Comparison of ENCODE assay signal across 12 cellular contexts in genomic region chr9:120393386-120394057, GRCh38.
DNase-seq lines count a peak whose midpoint lies in the region; ATAC-seq and TF ChIP-seq lines count a peak whose summit lies in the region.
"Had no signal": no experiment of that assay in that cellular context is flagged by ENCODE, and none has a peak within 500 bp of the region (broad histone marks: within the 10 kb centered on the region; RNA-seq: fewer than 3 reads in every experiment).

No MANE protein-coding gene starts in this region.

- no peaks in the 10 kb centered on the region for H3K9me3 Mint-ChIP-seq in activated CD4-positive, alpha-beta T cell treated with anti-CD3 and anti-CD28 coated beads, Interleukin-2, amount 10 ng/mL, durations not matched to agents 24 days and 14 days

- 87 to 88% methylated on average over 7 of the region's 7 CpGs for WGBS in heart right ventricle, 2 donors

- peaks cover 30% of the 10 kb centered on the region for H3K4me1 Mint-ChIP-seq in activated CD4-positive, alpha-beta T cell treated with anti-CD3 and anti-CD28 coated beads, Interleukin-2, amount 10 ng/mL, durations not matched to agents 24 days and 14 days

- peaks cover 60% of the 10 kb centered on the region for H3K36me3 Mint-ChIP-seq in activated CD4-positive, alpha-beta T cell treated with anti-CD3 and anti-CD28 coated beads, Interleukin-2, amount 10 ng/mL, durations not matched to agents 24 days and 14 days (ENCODE audit: low read depth)

- ATAC-seq in stimulated activated naive CD8-positive, alpha-beta T cell treated with anti-CD3 and anti-CD28 coated beads, Interleukin-15, Interleukin-2, amounts not matched to agents 100 U/mL and 50 U/mL, for 24 hours = peak; percentile 69
- ATAC-seq in heart right ventricle = no peak
- ATAC-seq in HG02759 (IDR thresholded peaks at IDR 0.05; ENCODE audit: unreplicated experiment) = no peak
- ATAC-seq: Panc1 had no signal

- no peak for DNase-seq in activated CD4-positive, alpha-beta T cell treated with anti-CD3 and anti-CD28 coated beads, Interleukin-2, amount 10 ng/mL, durations not matched to agents 24 days and 14 days
- no peak for DNase-seq in activated CD4-positive, alpha-beta T cell treated with anti-CD3 and anti-CD28 coated beads, Interleukin-2, amount 50 U/mL, for 4 hours
- peak; percentile 37 to 50 for DNase-seq in activated T-cell treated with anti-CD3 and anti-CD28 coated beads, Interleukin-2, amount 50 U/mL, for 48 hours
- peak; percentile 43 for DNase-seq in globus pallidus (ENCODE audit: low spot score)
- peak; percentile 19 for DNase-seq in stimulated activated naive CD8-positive, alpha-beta T cell treated with anti-CD3 and anti-CD28 coated beads, Interleukin-15, Interleukin-2, amounts not matched to agents 100 U/mL and 50 U/mL, for 24 hours
- no peak for DNase-seq in heart right ventricle
- DNase-seq in ureter (ENCODE audit: low spot score) = no peak
- DNase-seq: stimulated activated naive CD4-positive, alpha-beta T cell had no signal

- peak overlapping the region; percentile 71 for H3K4me3 Mint-ChIP-seq in activated CD4-positive, alpha-beta T cell treated with anti-CD3 and anti-CD28 coated beads, Interleukin-2, amount 10 ng/mL, durations not matched to agents 24 days and 14 days

- intact Hi-C loops in activated CD4-positive, alpha-beta T cell treated with anti-CD3 and anti-CD28 coated beads, Interleukin-2, amount 10 ng/mL, durations not matched to agents 24 days and 14 days (cut with micrococcal nuclease) = loop anchor here (1.0 to 5.0 kb wide), 3 partner anchors 45 to 187 kb away; partner anchors contain the start of gene CDK5RAP2
- intact Hi-C loops in heart right ventricle (cut with DNase I) = no loop called here

- H3K4me3 ChIP-seq in heart right ventricle = no peak overlapping the region

- no peak for TF ChIP-seq CTCF in heart right ventricle (IDR thresholded peaks at IDR 0.05)

- peaks cover 0 to 100% (median 39%) of the 10 kb centered on the region in 9 donors for H3K36me3 ChIP-seq in heart right ventricle

- no peaks in the 10 kb centered on the region for H3K9me3 ChIP-seq in heart right ventricle

- H3K27me3 ChIP-seq in heart right ventricle = no peaks in the 10 kb centered on the region

- H3K27ac ChIP-seq in heart right ventricle = no peak overlapping the region
- H3K27ac ChIP-seq: KMS-11 had no signal

- H3K27me3 Mint-ChIP-seq in activated CD4-positive, alpha-beta T cell treated with anti-CD3 and anti-CD28 coated beads, Interleukin-2, amount 10 ng/mL, durations not matched to agents 24 days and 14 days = no peaks in the 10 kb centered on the region
- H3K27me3 Mint-ChIP-seq: progenitor cell of endocrine pancreas had no signal

- peaks cover 0 to 8% (median 0%) of the 10 kb centered on the region in 9 donors for H3K4me1 ChIP-seq in heart right ventricle

- H3K27ac Mint-ChIP-seq in activated CD4-positive, alpha-beta T cell treated with anti-CD3 and anti-CD28 coated beads, Interleukin-2, amount 10 ng/mL, durations not matched to agents 24 days and 14 days = peak overlapping the region; percentile 81

Comparison
In these comparisons a context has a peak if more than half of its experiments do, and no peak if none do; other contexts are left out.
1. DNase-seq: peak in activated T-cell treated with anti-CD3 and anti-CD28 coated beads, Interleukin-2, amount 50 U/mL, for 48 hours (2 of 2), globus pallidus (single experiment) and stimulated activated naive CD8-positive, alpha-beta T cell treated with anti-CD3 and anti-CD28 coated beads, Interleukin-15, Interleukin-2, amounts not matched to agents 100 U/mL and 50 U/mL, for 24 hours (single experiment); none in activated CD4-positive, alpha-beta T cell treated with anti-CD3 and anti-CD28 coated beads, Interleukin-2, amount 10 ng/mL, durations not matched to agents 24 days and 14 days (single experiment), activated CD4-positive, alpha-beta T cell treated with anti-CD3 and anti-CD28 coated beads, Interleukin-2, amount 50 U/mL, for 4 hours (0 of 2), heart right ventricle (0 of 2) and ureter (single experiment).